ENCODE assay signal across 30 cellular contexts in the genomic region with DNA sequence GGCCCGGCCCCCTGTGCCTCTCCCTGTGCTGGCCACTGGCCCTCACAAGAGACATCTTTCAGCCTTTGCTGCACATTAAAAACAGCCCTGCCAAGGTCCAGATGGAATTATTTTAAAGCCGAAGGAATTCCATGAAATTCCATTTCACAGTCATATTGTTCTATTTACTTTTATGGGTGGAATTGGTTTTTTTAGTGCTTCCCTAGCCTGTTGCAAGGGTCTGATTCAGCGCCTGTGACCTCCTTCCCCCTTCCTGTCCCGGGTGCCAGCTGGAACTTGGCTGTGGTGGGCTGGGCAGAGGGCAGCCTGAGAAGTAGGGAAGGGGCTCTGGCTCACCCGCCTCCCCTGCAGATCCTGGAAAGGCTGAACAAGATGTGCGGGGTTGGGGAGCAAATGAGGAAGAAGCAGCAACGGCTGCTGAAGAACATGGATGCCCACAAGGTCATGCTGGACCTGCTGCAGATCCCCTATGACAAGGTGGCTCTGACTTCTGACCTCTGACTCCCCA. TPM values are rescaled to one million over a fixed set of nuclear protein-coding genes. Genes with fewer than 3 reads are reported as not detected.
DNase-seq lines count a peak whose midpoint lies in the region; ATAC-seq, FAIRE-seq and TF ChIP-seq lines count a peak whose summit lies in the region.
"Had no signal": no experiment of that assay in that cellular context is flagged by ENCODE, and none has a peak within 500 bp of the region (broad histone marks: within the 10 kb centered on the region; RNA-seq: fewer than 3 reads in every experiment).

No MANE protein-coding gene starts in this region.

- H3K36me3 ChIP-seq in SK-N-SH (replicated peaks in 1 of 2; ENCODE audit: control insufficient read depth in 1 of 2, insufficient read depth in 2 of 2, low read length in 1 of 2) (no peaks in the 10 kb centered on the region), fibroblast of lung (ENCODE audit: control insufficient read depth, insufficient read depth, low read length) (peaks cover 33% of the 10 kb centered on the region), vagina (peaks cover 0 to 48% of the 10 kb centered on the region in 2 donors), upper lobe of right lung (peaks cover 90% of the 10 kb centered on the region)

- no peak for DNase-seq in activated T-cell treated with anti-CD3 and anti-CD28 coated beads, Interleukin-2, amount 50 U/mL, for 24 hours
- DNase-seq in activated T-cell treated with anti-CD3 and anti-CD28 coated beads, Interleukin-2, amount 50 U/mL, for 1 hour, result no peak
- no peak for DNase-seq in SK-N-SH
- DNase-seq in fibroblast of lung (ENCODE audit: low read depth in 2 of 2), result peak in 1 of 2 donors; percentile 18
- no peak for DNase-seq in vagina (ENCODE audit: extremely low spot score in 2 of 2)
- DNase-seq in activated naive CD8-positive, alpha-beta T cell treated with anti-CD3 and anti-CD28 coated beads for 36 hours, result no peak
- DNase-seq in upper lobe of right lung, result no peak
- DNase-seq in frontal cortex (ENCODE audit: low spot score in 2 of 2), result no peak
- DNase-seq: 8988T; activated CD4-positive, alpha-beta memory T cell treated with anti-CD3 and anti-CD28 coated beads for 36 hours; activated T-cell treated with anti-CD3 and anti-CD28 coated beads, Interleukin-2, amount 50 U/mL, for 4 hours; body of pancreas; foreskin melanocyte; Karpas-422; midbrain; NCI-H1092 treated with DMSO at 0.1 percent for 48 hours; NCI-H2107; NCI-H524; nephron progenitor cell; psoas muscle; stimulated activated CD4-positive, alpha-beta T cell treated with anti-CD3 and anti-CD28 coated beads, Interleukin-4, amount 100 ng/mL, for 1 hour; T-helper 1 cell had no signal

- no peak overlapping the region for H3K4me3 Mint-ChIP-seq in activated T-cell treated with anti-CD3 and anti-CD28 coated beads, Interleukin-2, amount 50 U/mL, for 24 hours
- no peak overlapping the region for H3K4me3 Mint-ChIP-seq in activated naive CD8-positive, alpha-beta T cell treated with anti-CD3 and anti-CD28 coated beads for 36 hours
- H3K4me3 Mint-ChIP-seq: activated CD4-positive, alpha-beta memory T cell treated with anti-CD3 and anti-CD28 coated beads for 36 hours; activated naive CD4-positive, alpha-beta T cell treated with anti-CD3 and anti-CD28 coated beads, Interleukin-2, amount 50 U/mL, for 24 hours; activated T-cell treated with anti-CD3 and anti-CD28 coated beads, Interleukin-2, amount 50 U/mL, for 4 hours; CD4-positive, alpha-beta memory T cell; nephron progenitor cell had no signal

- POLR2A ChIA-PET in SK-N-SH (lab: Yijun Ruan, JAX), result no interaction called here

- H3K4me3 ChIP-seq in SK-N-SH (ENCODE audit: low read depth in 2 of 2, low read length in 1 of 2) (no peak overlapping the region), fibroblast of lung (replicated peaks in 1 of 4; ENCODE audit: control extremely low read depth in 1 of 4, insufficient read depth in 1 of 4, low read depth in 3 of 4, low read length in 4 of 4) (no peak overlapping the region), vagina (no peak overlapping the region), upper lobe of right lung (no peak overlapping the region)
- H3K4me3 ChIP-seq: body of pancreas, psoas muscle, smooth muscle cell, upper lobe of left lung had no signal

- CTCF ChIA-PET in SK-N-SH (lab: Yijun Ruan, JAX), result interaction anchor here (2.5 kb wide), 1 partner anchor 25 kb away, joined by 7 read pairs; no protein-coding TSS in a partner anchor

- H3K4me1 ChIP-seq in SK-N-SH (ENCODE audit: control insufficient read depth in 1 of 2, insufficient read depth in 2 of 2, low read depth in 1 of 2, low read length in 1 of 2) (peaks cover 0 to 4% of the 10 kb centered on the region in 2 experiments; a peak in 3 of 4 replicates), fibroblast of lung (ENCODE audit: control insufficient read depth, extremely low read depth, insufficient read depth, low read length) (peaks cover 23% of the 10 kb centered on the region), vagina (peaks cover 6% of the 10 kb centered on the region), upper lobe of right lung (no peaks in the 10 kb centered on the region)
- H3K4me1 ChIP-seq: body of pancreas, psoas muscle, upper lobe of left lung had no signal

- TF ChIP-seq EP300 in SK-N-SH (IDR thresholded peaks at IDR 0.05; ENCODE audit: borderline replicate concordance in 1 of 2, low read depth in 1 of 2, low read length in 1 of 2), result no peak

- H4K20me1 ChIP-seq in SK-N-SH (ENCODE audit: insufficient read depth) (no peaks in the 10 kb centered on the region), fibroblast of lung (ENCODE audit: control insufficient read depth, extremely low read depth, insufficient read depth, low read length) (no peaks in the 10 kb centered on the region)

- TF ChIP-seq RAD21 in SK-N-SH (IDR thresholded peaks at IDR 0.05; ENCODE audit: low read length), result no peak

- H3K9me3 Mint-ChIP-seq in activated T-cell treated with anti-CD3 and anti-CD28 coated beads, Interleukin-2, amount 50 U/mL, for 24 hours, result no peaks in the 10 kb centered on the region
- H3K9me3 Mint-ChIP-seq in activated naive CD8-positive, alpha-beta T cell treated with anti-CD3 and anti-CD28 coated beads for 36 hours, result no peaks in the 10 kb centered on the region
- H3K9me3 Mint-ChIP-seq: activated CD4-positive, alpha-beta memory T cell treated with anti-CD3 and anti-CD28 coated beads for 36 hours; activated naive CD4-positive, alpha-beta T cell treated with anti-CD3 and anti-CD28 coated beads, Interleukin-2, amount 50 U/mL, for 24 hours; activated T-cell treated with anti-CD3 and anti-CD28 coated beads, Interleukin-2, amount 50 U/mL, for 4 hours; CD4-positive, alpha-beta memory T cell; nephron progenitor cell had no signal

- H3K4me1 Mint-ChIP-seq in activated T-cell treated with anti-CD3 and anti-CD28 coated beads, Interleukin-2, amount 50 U/mL, for 24 hours (ENCODE audit: low read depth), result no peaks in the 10 kb centered on the region
- H3K4me1 Mint-ChIP-seq in activated naive CD8-positive, alpha-beta T cell treated with anti-CD3 and anti-CD28 coated beads for 36 hours, result no peaks in the 10 kb centered on the region

- H3K27ac Mint-ChIP-seq in activated T-cell treated with anti-CD3 and anti-CD28 coated beads, Interleukin-2, amount 50 U/mL, for 24 hours, result peak overlapping the region; percentile 13
- no peak overlapping the region for H3K27ac Mint-ChIP-seq in activated naive CD8-positive, alpha-beta T cell treated with anti-CD3 and anti-CD28 coated beads for 36 hours
- H3K27ac Mint-ChIP-seq: activated CD4-positive, alpha-beta memory T cell treated with anti-CD3 and anti-CD28 coated beads for 36 hours; activated naive CD4-positive, alpha-beta T cell treated with anti-CD3 and anti-CD28 coated beads, Interleukin-2, amount 50 U/mL, for 24 hours had no signal

- H3K9ac ChIP-seq in SK-N-SH, result no peak overlapping the region
- no peak overlapping the region for H3K9ac ChIP-seq in fibroblast of lung (ENCODE audit: insufficient read depth, low read length)

- H3K27ac ChIP-seq in SK-N-SH (ENCODE audit: low read depth in 2 of 2, low read length in 1 of 2), result peak overlapping the region in 1 of 2 experiments; percentile 36; a peak in 1 of 4 replicates
- peak overlapping the region; percentile 8 for H3K27ac ChIP-seq in fibroblast of lung (ENCODE audit: insufficient read depth, low read length)
- H3K27ac ChIP-seq in vagina, result peak overlapping the region; percentile 66
- H3K27ac ChIP-seq in upper lobe of right lung, result no peak overlapping the region
- H3K27ac ChIP-seq: body of pancreas, psoas muscle, upper lobe of left lung had no signal

- H3K36me3 Mint-ChIP-seq in activated T-cell treated with anti-CD3 and anti-CD28 coated beads, Interleukin-2, amount 50 U/mL, for 24 hours (ENCODE audit: low read depth), result peaks cover 95% of the 10 kb centered on the region
- peaks cover 18% of the 10 kb centered on the region for H3K36me3 Mint-ChIP-seq in activated naive CD8-positive, alpha-beta T cell treated with anti-CD3 and anti-CD28 coated beads for 36 hours

- TF ChIP-seq POLR2A in vagina (IDR thresholded peaks at IDR 0.05), result no peak

- H3K4me2 ChIP-seq in SK-N-SH, result peak overlapping the region; percentile 47; the same call in 1 of the 2 replicates
- peak overlapping the region; percentile 15 for H3K4me2 ChIP-seq in fibroblast of lung (ENCODE audit: extremely low read depth, insufficient read depth, low read length)
- H3K4me2 ChIP-seq: smooth muscle cell had no signal

- no peaks in the 10 kb centered on the region for H3K9me2 ChIP-seq in SK-N-SH

- no peak for ATAC-seq in upper lobe of right lung
- ATAC-seq: activated T-cell treated with anti-CD3 and anti-CD28 coated beads, Interleukin-2, amount 50 U/mL, for 4 hours; body of pancreas; psoas muscle; Right ventricle myocardium inferior had no signal

- no peaks in the 10 kb centered on the region for H3K79me2 ChIP-seq in SK-N-SH (ENCODE audit: insufficient read depth)
- no peaks in the 10 kb centered on the region for H3K79me2 ChIP-seq in fibroblast of lung (ENCODE audit: control insufficient read depth, insufficient read depth, low read length)

- H3K27me3 Mint-ChIP-seq in activated T-cell treated with anti-CD3 and anti-CD28 coated beads, Interleukin-2, amount 50 U/mL, for 24 hours, result no peaks in the 10 kb centered on the region
- H3K27me3 Mint-ChIP-seq in activated naive CD8-positive, alpha-beta T cell treated with anti-CD3 and anti-CD28 coated beads for 36 hours, result no peaks in the 10 kb centered on the region
- H3K27me3 Mint-ChIP-seq: activated CD4-positive, alpha-beta memory T cell treated with anti-CD3 and anti-CD28 coated beads for 36 hours; activated naive CD4-positive, alpha-beta T cell treated with anti-CD3 and anti-CD28 coated beads, Interleukin-2, amount 50 U/mL, for 24 hours; CD4-positive, alpha-beta memory T cell had no signal

- FAIRE-seq in frontal cortex (lab: Jason Lieb, UNC), result no peak
- FAIRE-seq: colon, GM18507, HTR-8/SVneo had no signal

- TF ChIP-seq CTCF in SK-N-SH (IDR thresholded peaks at IDR 0.05), result no peak
- no peak for TF ChIP-seq CTCF in fibroblast of lung (conservative IDR thresholded peaks at IDR 0.05 in 1 of 2, IDR thresholded peaks at IDR 0.05 in 1 of 2; ENCODE audit: low read depth in 1 of 2, low read length in 2 of 2)
- no peak for TF ChIP-seq CTCF in vagina (IDR thresholded peaks at IDR 0.05)
- no peak for TF ChIP-seq CTCF in upper lobe of right lung (IDR thresholded peaks at IDR 0.05)

- WGBS in SK-N-SH (ENCODE audit: low lambda C conversion rate), result 62% methylated on average over 5 of the region's 7 CpGs

- H3K27me3 ChIP-seq in SK-N-SH (ENCODE audit: insufficient read depth), result no peaks in the 10 kb centered on the region
- H3K27me3 ChIP-seq in fibroblast of lung (ENCODE audit: control insufficient read depth, insufficient read depth, low read length), result no peaks in the 10 kb centered on the region
- no peaks in the 10 kb centered on the region for H3K27me3 ChIP-seq in vagina
- H3K27me3 ChIP-seq in upper lobe of right lung, result no peaks in the 10 kb centered on the region
- H3K27me3 ChIP-seq: body of pancreas, upper lobe of left lung had no signal

- H2AFZ ChIP-seq in SK-N-SH (ENCODE audit: low read depth), result no peak overlapping the region
- H2AFZ ChIP-seq in fibroblast of lung (ENCODE audit: low read length), result no peak overlapping the region

- intact Hi-C loops in vagina (cut with DNase I), result no loop called here
- intact Hi-C loops in upper lobe of right lung (cut with DNase I), result no loop called here

- no peaks in the 10 kb centered on the region for H3K9me3 ChIP-seq in SK-N-SH
- H3K9me3 ChIP-seq in fibroblast of lung (ENCODE audit: control insufficient read depth, insufficient read depth, low read depth, low read length), result no peaks in the 10 kb centered on the region
- no peaks in the 10 kb centered on the region for H3K9me3 ChIP-seq in vagina
- no peaks in the 10 kb centered on the region for H3K9me3 ChIP-seq in upper lobe of right lung
- H3K9me3 ChIP-seq: body of pancreas, psoas muscle, upper lobe of left lung had no signal

- no peaks in the 10 kb centered on the region for H3F3A ChIP-seq in SK-N-SH (replicated peaks; ENCODE audit: insufficient read depth)

RNA-seq across cellular contexts. Expression of a gene that starts 34.3 kb away (rescaled TPM):
- polyA plus RNA-seq in SK-N-SH (2012; rRNA removed), result 49.8 and 59.0 TPM in 2 replicates
- 43.2 and 47.9 TPM in 2 replicates for polyA plus RNA-seq in SK-N-SH (2012; cell fraction: cytosol; rRNA removed)
- polyA plus RNA-seq in SK-N-SH (2012; cell fraction: nucleus; rRNA removed), result 37.4 and 42.0 TPM in 2 replicates
- 22.9 and 36.5 TPM in 2 replicates for total RNA-seq in fibroblast of lung
- polyA plus RNA-seq in fibroblast of lung, result 33.8 and 48.3 TPM in 2 replicates
- polyA plus RNA-seq in fibroblast of lung (2012), result 154 and 209 TPM in 2 replicates
- polyA minus RNA-seq in fibroblast of lung (ENCODE audit: low replicate concordance), result 11.2 and 13.9 TPM in 2 replicates
- 16.2 TPM for total RNA-seq in vagina
- total RNA-seq in activated naive CD8-positive, alpha-beta T cell treated with anti-CD3 and anti-CD28 coated beads for 36 hours, result 100 to 1,000 TPM; 118 to 126 TPM
- 40.6 TPM for total RNA-seq in upper lobe of right lung
- 19.6 TPM for total RNA-seq in frontal cortex

RNA-seq across cellular contexts. Expression of a gene that starts 56.1 kb away (rescaled TPM):
- polyA plus RNA-seq in SK-N-SH (2012; rRNA removed), result 4.7 and 8.1 TPM in 2 replicates
- polyA plus RNA-seq in SK-N-SH (2012; cell fraction: cytosol; rRNA removed), result 1.9 and 3.7 TPM in 2 replicates
- polyA plus RNA-seq in SK-N-SH (2012; cell fraction: nucleus; rRNA removed), result 22.6 and 23.4 TPM in 2 replicates
- 19.3 and 43.4 TPM in 2 replicates for total RNA-seq in fibroblast of lung
- 9.6 and 36.8 TPM in 2 replicates for polyA plus RNA-seq in fibroblast of lung
- polyA plus RNA-seq in fibroblast of lung (2012), result 10.7 and 32.5 TPM in 2 replicates
- polyA minus RNA-seq in fibroblast of lung (ENCODE audit: low replicate concordance), result 54.5 and 173 TPM in 2 replicates
- total RNA-seq in vagina, result 50.1 TPM
- 10 to 100 TPM; 35.5 to 36.6 TPM for total RNA-seq in activated naive CD8-positive, alpha-beta T cell treated with anti-CD3 and anti-CD28 coated beads for 36 hours
- total RNA-seq in upper lobe of right lung, result 111 TPM
- total RNA-seq in frontal cortex, result 1.2 TPM
